ENCODE assay signal across 8 cellular contexts in genomic region chr9:101711330-101711941, GRCh38. TPM values are rescaled to one million over a fixed set of nuclear protein-coding genes. Genes with fewer than 3 reads are reported as not detected.
DNase-seq lines count a peak whose midpoint lies in the region; ATAC-seq and TF ChIP-seq lines count a peak whose summit lies in the region.

No MANE protein-coding gene starts in this region.

- no peak overlapping the region for H3K4me3 Mint-ChIP-seq in nephron

- no peaks in the 10 kb centered on the region for H4K20me1 ChIP-seq in DOHH2 (ENCODE audit: control insufficient read depth, insufficient read depth, low read depth, low read length)

- no peak for TF ChIP-seq POLR2A in vagina (IDR thresholded peaks at IDR 0.05)

- no peak overlapping the region for H3K27ac Mint-ChIP-seq in nephron

- H3K9me3 Mint-ChIP-seq in nephron, result peaks cover 3% of the 10 kb centered on the region

- H3K27me3 ChIP-seq in DOHH2 (ENCODE audit: control insufficient read depth, low read length) (no peaks in the 10 kb centered on the region), vagina (no peaks in the 10 kb centered on the region)

- no peaks in the 10 kb centered on the region for H3K36me3 Mint-ChIP-seq in nephron (ENCODE audit: low read depth)

- H3K79me2 ChIP-seq in DOHH2 (ENCODE audit: control insufficient read depth, low read length), result no peaks in the 10 kb centered on the region

- H3F3A ChIP-seq in DOHH2 (ENCODE audit: control insufficient read depth, insufficient read depth), result no peaks in the 10 kb centered on the region

- intact Hi-C loops in vagina (cut with DNase I), result no loop called here

- DNase-seq in HT1080 (ENCODE audit: low read depth) (peak; percentile 17), NCI-H187 treated with DMSO at 0.1 percent for 48 hours (lab: John Stamatoyannopoulos, UW) (no peak), vagina (ENCODE audit: extremely low spot score in 2 of 2) (no peak)
- DNase-seq in activated CD8-positive, alpha-beta memory T cell treated with anti-CD3 and anti-CD28 coated beads, Interleukin-2, amount 50 U/mL, for 4 hours, result peak; percentile 19

- H3K36me3 ChIP-seq in DOHH2 (ENCODE audit: control insufficient read depth, low read length) (no peaks in the 10 kb centered on the region), vagina (no peaks in the 10 kb centered on the region)

- H3K27ac ChIP-seq in DOHH2 (ENCODE audit: low read depth, low read length) (no peak overlapping the region), vagina (no peak overlapping the region)

- H3K27me3 Mint-ChIP-seq in nephron (ENCODE audit: low read depth), result no peaks in the 10 kb centered on the region

- H3K4me2 ChIP-seq in DOHH2 (ENCODE audit: low read length), result no peak overlapping the region

- H3K9me2 ChIP-seq in DOHH2 (replicated peaks; ENCODE audit: control insufficient read depth, low read length), result no peaks in the 10 kb centered on the region

- H3K4me3 ChIP-seq in DOHH2 (ENCODE audit: low read length) (no peak overlapping the region), vagina (no peak overlapping the region)

- H3K4me1 Mint-ChIP-seq in nephron, result peaks cover 35% of the 10 kb centered on the region

- peak; percentile 91 for TF ChIP-seq CTCF in DOHH2 (IDR thresholded peaks at IDR 0.05; ENCODE audit: low read depth, low read length, poor library complexity, severe bottlenecking)
- TF ChIP-seq CTCF in nephron (IDR thresholded peaks at IDR 0.05; ENCODE audit: unreplicated experiment in 3 of 3), result peak; percentile 15 to 36 (median 18)
- TF ChIP-seq CTCF in vagina (IDR thresholded peaks at IDR 0.05), result no peak

- peak; percentile 87 for ATAC-seq in GM19397 (IDR thresholded peaks at IDR 0.05; ENCODE audit: unreplicated experiment)
- ATAC-seq in HG03139 (IDR thresholded peaks at IDR 0.05; ENCODE audit: unreplicated experiment), result no peak

- no peaks in the 10 kb centered on the region for H3K4me1 ChIP-seq in DOHH2 (ENCODE audit: control insufficient read depth, low read length)
- no peaks in the 10 kb centered on the region for H3K4me1 ChIP-seq in vagina

- H3K9me3 ChIP-seq in DOHH2 (ENCODE audit: control insufficient read depth, insufficient read depth, low read length) (no peaks in the 10 kb centered on the region), vagina (no peaks in the 10 kb centered on the region)

RNA-seq across cellular contexts. Expression of gene GRIN3A, which starts 27.0 kb away (rescaled TPM):
- 0.06 TPM in 1 of 2 replicates, not detected in the other for total RNA-seq in HT1080 (2014; rRNA removed; shearing (Covaris generic))
- not detected in 2 replicates for polyA plus RNA-seq in HT1080 (2015; cell fraction: cytosol; rRNA removed)
- polyA plus RNA-seq in HT1080 (2015; cell fraction: nucleus; rRNA removed), result not detected in 2 replicates
- 1.5 TPM for total RNA-seq in vagina

Comparison
In these comparisons a context has a peak if more than half of its experiments do, and no peak if none do; other contexts are left out.
1. CTCF ChIP-seq: peak in DOHH2 (single experiment) and nephron (3 of 3); none in vagina (0 of 3).
2. DNase-seq: peak in HT1080 (single experiment) and activated CD8-positive, alpha-beta memory T cell treated with anti-CD3 and anti-CD28 coated beads, Interleukin-2, amount 50 U/mL, for 4 hours (single experiment); none in NCI-H187 treated with DMSO at 0.1 percent for 48 hours (single experiment) and vagina (0 of 2).